8 cellular contexts compared by ENCODE assay signal in the genomic region with DNA sequence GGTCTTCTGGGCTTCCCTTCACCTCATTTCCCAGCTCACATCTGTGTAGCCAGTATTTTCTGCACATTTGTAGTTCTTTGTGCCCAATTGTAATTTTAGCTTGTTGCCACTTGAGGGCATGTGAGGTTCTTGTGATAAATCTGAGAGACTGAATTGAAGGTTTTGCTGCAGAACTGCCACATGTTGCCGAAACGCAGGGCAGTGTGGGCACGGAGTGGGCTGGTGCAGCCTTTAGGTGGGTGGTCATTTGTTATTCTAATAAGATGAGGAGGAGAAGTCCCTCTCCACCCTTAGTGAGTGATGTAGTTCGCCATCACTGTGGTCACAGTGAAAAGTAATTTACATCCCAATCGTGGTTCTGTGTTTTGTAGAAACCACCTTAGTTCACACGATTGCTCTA. TPM values are rescaled to one million over a fixed set of nuclear protein-coding genes. Genes with fewer than 3 reads are reported as not detected.
DNase-seq lines count a peak whose midpoint lies in the region; ATAC-seq and TF ChIP-seq lines count a peak whose summit lies in the region.

No MANE protein-coding gene starts in this region.

- no peak for DNase-seq in AG09309 (ENCODE audit: low read depth)
- peak; percentile 58 for DNase-seq in NB4 (ENCODE audit: low read depth)
- peak; percentile 66 for DNase-seq in SW480 (ENCODE audit: low spot score)
- peak in 31 of 61 donors; percentile 5 to 77 (median 30) for DNase-seq in caudate nucleus (lab: John Stamatoyannopoulos, UW)
- peak; percentile 81 for DNase-seq in left kidney (ENCODE audit: low read depth, low spot score)
- DNase-seq in stomach = no peak

- peaks cover 0 to 35% (median 17%) of the 10 kb centered on the region in 4 donors for H3K4me1 ChIP-seq in stomach

- H3K27me3 ChIP-seq in stomach = no peaks in the 10 kb centered on the region

- no peak for TF ChIP-seq EP300 in stomach (IDR thresholded peaks at IDR 0.05)

- WGBS in stomach, 5 donors = 37 to 43% (median 38%) methylated on average over 6 of the region's 6 CpGs

- H3K4me3 ChIP-seq in AG09309 (ENCODE audit: control insufficient read depth, low read depth, low read length) (no peak overlapping the region), NB4 (ENCODE audit: low read depth, low read length) (no peak overlapping the region), stomach (no peak overlapping the region)

- peak; percentile 98 for ATAC-seq in GM18498 (IDR thresholded peaks at IDR 0.05; ENCODE audit: unreplicated experiment)
- ATAC-seq in HG02642 (IDR thresholded peaks at IDR 0.05; ENCODE audit: poor library complexity, unreplicated experiment) = peak; percentile 97

- H3K27ac ChIP-seq in caudate nucleus (ENCODE audit: low read depth, low read length) (no peak overlapping the region), stomach (no peak overlapping the region)

- TF ChIP-seq CTCF in AG09309 (IDR thresholded peaks at IDR 0.05; ENCODE audit: control insufficient read depth, insufficient read depth, low read depth, low read length, missing control alignments) = peak; percentile 69
- TF ChIP-seq CTCF in NB4 (IDR thresholded peaks at IDR 0.05; ENCODE audit: low read depth, low read length) = peak; percentile 51
- TF ChIP-seq CTCF in stomach (IDR thresholded peaks at IDR 0.05) = peak in 5 of 7 experiments; percentile 41 to 66 (median 55)

- peaks cover 0 to 10% (median 4%) of the 10 kb centered on the region in 4 donors for H3K9me3 ChIP-seq in stomach

- peaks cover 55 to 87% (median 85%) of the 10 kb centered on the region in 4 donors for H3K36me3 ChIP-seq in stomach

- TF ChIP-seq POLR2A in NB4 (IDR thresholded peaks at IDR 0.05; ENCODE audit: extremely low read depth, insufficient read length) (no peak), stomach (IDR thresholded peaks at IDR 0.05) (no peak)

- intact Hi-C loops in stomach (cut with DNase I; ENCODE audit: low total_unique reads) = no loop called here

RNA-seq across cellular contexts. Expression of gene OTULIN, which starts 21.2 kb away (rescaled TPM):
- total RNA-seq in stomach = 10 to 100 TPM in 4 of 5 donors, 1 to 10 TPM in 1; 7.0 to 47.2 (median 40.3) TPM
- polyA plus RNA-seq in stomach = 1 to 10 TPM; 2.5 to 8.7 (median 6.3) TPM

Comparison
In these comparisons a context has a peak if more than half of its experiments do, and no peak if none do; other contexts are left out.
1. DNase-seq: peak in NB4 (single experiment), SW480 (single experiment), caudate nucleus (31 of 61) and left kidney (single experiment); none in AG09309 (single experiment) and stomach (single experiment).
2. Peak in every context shown above with its lines, with median percentiles within 50 percentile points of each other: CTCF ChIP-seq.